7 cellular contexts compared by ENCODE assay signal in genomic region chr4:84298719-84299254, GRCh38.
A peak's percentile ranks its signal among the peaks of the same experiment; 100 is the strongest.
DNase-seq lines count a peak whose midpoint lies in the region; ATAC-seq, FAIRE-seq and TF ChIP-seq lines count a peak whose summit lies in the region.
"Not testable (repeated sequence)": the region's sequence is repeated elsewhere in the genome, so short reads cannot be mapped to it uniquely, and the experiment has no call there.

No MANE protein-coding gene starts in this region.

- H2BK120ac ChIP-seq in H1 (replicated peaks; ENCODE audit: low read depth, low read length), result not testable (repeated sequence)

- FAIRE-seq in H1 (lab: Jason Lieb, UNC), result not testable (repeated sequence)

- not testable (repeated sequence) for H3K23me2 ChIP-seq in H1 (ENCODE audit: low read depth, low read length)

- peak overlapping the region in 1 of 2 experiments; percentile 33; a peak in 1 of 4 replicates for H3K4me2 ChIP-seq in H1 (ENCODE audit: insufficient read depth in 1 of 2, low read depth in 2 of 2, low read length in 2 of 2)

- not testable (repeated sequence) for H3K27me3 ChIP-seq in H1 (replicated peaks in 1 of 4; ENCODE audit: control insufficient read depth in 3 of 4, extremely low read depth in 1 of 4, insufficient read depth in 3 of 4, low read length in 3 of 4)

- not testable (repeated sequence) for TF ChIP-seq POLR2A in H1 (IDR thresholded peaks at IDR 0.05; ENCODE audit: control extremely low read depth in 1 of 2, low read depth in 2 of 2, low read length in 2 of 2)

- H3K14ac ChIP-seq in H1 (ENCODE audit: insufficient read length), result not testable (repeated sequence)

- H3K9me3 ChIP-seq in H1 (ENCODE audit: insufficient read depth in 2 of 2, low read depth in 1 of 2, low read length in 1 of 2); mucosa of descending colon: not testable (repeated sequence)

- POLR2A ChIA-PET in H1 (lab: Charles Lee; ENCODE audit: partially characterized antibody), result interaction anchor here (1.1 kb wide), 2 partner anchors 12 to 25 kb away, joined by 4 to 5 read pairs; no protein-coding TSS in a partner anchor

- H3K27ac ChIP-seq in H1 (ENCODE audit: low read depth, low read length), result not testable (repeated sequence)

- H3K23ac ChIP-seq in H1 (ENCODE audit: insufficient read length), result not testable (repeated sequence)

- not testable (repeated sequence) for ATAC-seq in mucosa of descending colon

- intact Hi-C loops in mucosa of descending colon (cut with DNase I, micrococcal nuclease), result not testable (repeated sequence)

- not testable (repeated sequence) for H3K56ac ChIP-seq in H1 (replicated peaks; ENCODE audit: insufficient read length, low read depth, low read length)

- not testable (repeated sequence) for H4K20me1 ChIP-seq in H1 (replicated peaks in 1 of 2; ENCODE audit: control insufficient read depth in 1 of 2, insufficient read depth in 2 of 2, low read length in 2 of 2)

- not testable (repeated sequence) for H3K18ac ChIP-seq in H1 (ENCODE audit: extremely low read depth, low read length)

- TF ChIP-seq CTCF in H1 (IDR thresholded peaks at IDR 0.05; ENCODE audit: control extremely low read depth in 1 of 3, insufficient read depth in 1 of 3, low read depth in 1 of 3, low read length in 3 of 3); mucosa of descending colon (IDR thresholded peaks at IDR 0.05); osteocyte (IDR thresholded peaks at IDR 0.05): not testable (repeated sequence)

- H2AFZ ChIP-seq in H1 (ENCODE audit: low read length), result not testable (repeated sequence)

- H4K8ac ChIP-seq in H1 (ENCODE audit: extremely low read depth, insufficient read depth, low read length), result not testable (repeated sequence)

- not testable (repeated sequence) for H2BK15ac ChIP-seq in H1 (ENCODE audit: low read length)

- H3K4me3 Mint-ChIP-seq in osteocyte (ENCODE audit: unreplicated experiment), result peak overlapping the region; percentile 32

- H2BK12ac ChIP-seq in H1 (ENCODE audit: low read depth, low read length), result 0 out of 2 replicates have a peak overlapping the region, but pooled peaks have one; percentile 80

- H3K36me3 Mint-ChIP-seq in osteocyte (ENCODE audit: unreplicated experiment), result not testable (repeated sequence)

- not testable (repeated sequence) for H3K27me3 Mint-ChIP-seq in osteocyte (ENCODE audit: unreplicated experiment)

- not testable (repeated sequence) for H3K4me1 ChIP-seq in H1 (replicated peaks in 1 of 4; ENCODE audit: control insufficient read depth in 3 of 4, insufficient read depth in 4 of 4, low read length in 3 of 4); mucosa of descending colon (ENCODE audit: low read depth)

- H4K91ac ChIP-seq in H1 (replicated peaks; ENCODE audit: insufficient read length, low read length), result not testable (repeated sequence)

- CTCF ChIA-PET in H1 (lab: Charles Lee; ENCODE audit: partially characterized antibody), result not testable (repeated sequence)

- not testable (repeated sequence) for H2BK20ac ChIP-seq in H1 (ENCODE audit: low read length)

- H3K9me3 Mint-ChIP-seq in osteocyte (ENCODE audit: unreplicated experiment), result not testable (repeated sequence)

- H3K9ac ChIP-seq in H1 (replicated peaks in 1 of 4; ENCODE audit: extremely low read depth in 1 of 4, low read depth in 3 of 4, low read length in 3 of 4), result peak overlapping the region in 1 of 4 experiments; percentile 29; a peak in 1 of 7 replicates

- not testable (repeated sequence) for TF ChIP-seq RAD21 in H1 (IDR thresholded peaks at IDR 0.05 in 1 of 2, conservative IDR thresholded peaks at IDR 0.05 in 1 of 2; ENCODE audit: low read depth in 2 of 2, low read length in 2 of 2)

- H3K4ac ChIP-seq in H1 (replicated peaks; ENCODE audit: insufficient read length, low read depth, low read length), result not testable (repeated sequence)

- not testable (repeated sequence) for H2BK5ac ChIP-seq in H1 (ENCODE audit: low read depth, low read length)

- not testable (repeated sequence) for TF ChIP-seq EP300 in H1 (IDR thresholded peaks at IDR 0.05; ENCODE audit: borderline replicate concordance in 1 of 2, low read depth in 2 of 2, low read length in 2 of 2)

- H3K27ac Mint-ChIP-seq in osteocyte (ENCODE audit: unreplicated experiment), result not testable (repeated sequence)

- H2AK5ac ChIP-seq in H1 (ENCODE audit: low read depth, low read length), result not testable (repeated sequence)

- WGBS in H1 (ENCODE audit: extremely low coverage in 1 of 2, insufficient coverage in 1 of 2, insufficient read length in 1 of 2, insufficient replicate concordance in 2 of 2, low coverage in 1 of 2, low lambda C conversion rate in 2 of 2, missing lambda C conversion rate in 1 of 2), 2 experiments, result 92% methylated on average over 23 of the region's 27 CpGs; no CpG with 5 or more reads in 1 of the 2 experiments

- H3K4me3 ChIP-seq in H1 (ENCODE audit: extremely low read depth in 1 of 4, insufficient read depth in 2 of 4, low read depth in 3 of 4, low read length in 4 of 4), result 0 out of 8 replicates have a peak overlapping the region, but pooled peaks of 1 of the 4 experiments have one; percentile 12
- H3K4me3 ChIP-seq in mucosa of descending colon, result not testable (repeated sequence)

- H4K5ac ChIP-seq in H1 (ENCODE audit: insufficient read length, low read depth, low read length), result peak overlapping the region; percentile 66

- H3K36me3 ChIP-seq in H1 (ENCODE audit: control insufficient read depth in 2 of 4, insufficient read depth in 4 of 4, low read length in 3 of 4); mucosa of descending colon (ENCODE audit: low read depth): not testable (repeated sequence)

- not testable (repeated sequence) for H3K4me1 Mint-ChIP-seq in osteocyte (ENCODE audit: unreplicated experiment)

- H3K79me2 ChIP-seq in H1 (ENCODE audit: control insufficient read depth in 1 of 2, insufficient read depth in 2 of 2, low read length in 2 of 2), result not testable (repeated sequence)

- DNase-seq in ELF-1 (ENCODE audit: low read depth, low spot score), result peak; percentile 6
- peak; percentile 14 for DNase-seq in HT-29 (ENCODE audit: low spot score)
- peak; percentile 0 for DNase-seq in NCI-H2171 (lab: John Stamatoyannopoulos, UW)
- DNase-seq in RPMI7951 (ENCODE audit: low read depth), result peak; percentile 3
- peak in 1 of 2 experiments; percentile 59 for DNase-seq in H1 (ENCODE audit: low read depth in 1 of 2, low spot score in 2 of 2)
- peak in 2 of 3 donors; percentile 23 for DNase-seq in mucosa of descending colon
- not testable (repeated sequence) for DNase-seq in osteocyte (ENCODE audit: extremely low spot score, unreplicated experiment)

- not testable (repeated sequence) for H3K79me1 ChIP-seq in H1 (ENCODE audit: low read depth, low read length)

TF ChIP-seq in H1, 55 proteins besides CTCF, POLR2A, EP300 and RAD21:
- TF ChIP-seq YY1 (IDR thresholded peaks at IDR 0.05; ENCODE audit: low read depth, low read length), result 0 out of 2 replicates have a peak, but pooled peaks have one; percentile 43
